12 cellular contexts compared by ENCODE assay signal in genomic region chr2:131516621-131517020, GRCh38. TPM values are rescaled to one million over a fixed set of nuclear protein-coding genes. Genes with fewer than 3 reads are reported as not detected.
DNase-seq lines count a peak whose midpoint lies in the region; ATAC-seq, FAIRE-seq and TF ChIP-seq lines count a peak whose summit lies in the region.
"Not testable (repeated sequence)": the region's sequence is repeated elsewhere in the genome, so short reads cannot be mapped to it uniquely, and the experiment has no call there.
"Had no signal": no experiment of that assay in that cellular context is flagged by ENCODE, and none has a peak within 500 bp of the region (broad histone marks: within the 10 kb centered on the region; RNA-seq: fewer than 3 reads in every experiment).

No MANE protein-coding gene starts in this region.

- H3K4me1 Mint-ChIP-seq in CD14-positive monocyte; MCF 10A (ENCODE audit: insufficient read depth, unreplicated experiment); glutamatergic neuron (ENCODE audit: low read depth, unreplicated experiment): not testable (repeated sequence)

- H3K79me2 ChIP-seq in GM23248 (ENCODE audit: insufficient read depth); HepG2 (ENCODE audit: insufficient read depth, low read length): not testable (repeated sequence)

- not testable (repeated sequence) for H3K4me3 ChIP-seq in GM23248; RWPE2 (ENCODE audit: severe bottlenecking); HepG2 (replicated peaks in 1 of 3; ENCODE audit: insufficient read depth in 1 of 3, low read depth in 2 of 3, low read length in 3 of 3); sigmoid colon

- not testable (repeated sequence) for H3K4me1 ChIP-seq in GM23248 (ENCODE audit: insufficient read depth); RWPE2 (ENCODE audit: insufficient read depth, poor library complexity, severe bottlenecking); HepG2 (ENCODE audit: insufficient read depth, low read length); sigmoid colon

- not testable (repeated sequence) for H4K20me1 ChIP-seq in GM23248 (ENCODE audit: insufficient read depth); HepG2 (ENCODE audit: insufficient read depth, low read length)

- not testable (repeated sequence) for BruUV-seq in MCF 10A (replicated peaks; lab: Mats Ljungman, UMichigan); HepG2 (replicated peaks; lab: Mats Ljungman, UMichigan)

- in situ Hi-C loops in GM23248 (cut with MboI); HepG2 (cut with HindIII; ENCODE audit: extremely low pct_ligation_motif_present, low pct_unique_long_range_greater_than_20kb): not testable (repeated sequence)

- not testable (repeated sequence) for H3K9me3 ChIP-seq in GM23248 (ENCODE audit: low read depth); RWPE2 (ENCODE audit: severe bottlenecking); HepG2 (ENCODE audit: low read length); sigmoid colon

- TF ChIP-seq POLR2A in HepG2 (IDR thresholded peaks at IDR 0.05; ENCODE audit: insufficient read depth in 1 of 2, low read depth in 2 of 2, low read length in 2 of 2); sigmoid colon (IDR thresholded peaks at IDR 0.05): not testable (repeated sequence)

- H3K4me2 ChIP-seq in GM23248 (ENCODE audit: unreplicated experiment); HepG2 (ENCODE audit: low read depth, low read length): not testable (repeated sequence)

- not testable (repeated sequence) for H3K27ac Mint-ChIP-seq in CD14-positive monocyte; glutamatergic neuron (ENCODE audit: unreplicated experiment)
- peak overlapping the region; percentile 51 for H3K27ac Mint-ChIP-seq in MCF 10A (ENCODE audit: low read depth, unreplicated experiment)

- not testable (repeated sequence) for TF ChIP-seq EP300 in HepG2 (IDR thresholded peaks at IDR 0.05; ENCODE audit: low read depth in 2 of 2, low read length in 2 of 2); HepG2 (CRISPR knock-in tag; IDR thresholded peaks at IDR 0.05; ENCODE audit: borderline replicate concordance); sigmoid colon (IDR thresholded peaks at IDR 0.05)

- intact Hi-C loops in CD14-positive monocyte (cut with micrococcal nuclease); MCF 10A (cut with micrococcal nuclease); sigmoid colon (cut with DNase I): not testable (repeated sequence)
- intact Hi-C loops in HepG2 (cut with micrococcal nuclease; ENCODE audit: unreplicated experiment), result loop anchor here (1.0 kb wide), 1 partner anchor 103 kb away; no protein-coding TSS in a partner anchor

- DNase-seq in CD14-positive monocyte (ENCODE audit: low spot score) (peak; percentile 27), GM23248 (peak; percentile 29), NAMALWA (ENCODE audit: low spot score) (peak; percentile 34), glutamatergic neuron (peak; percentile 40), HepG2 (ENCODE audit: low spot score) (peak; percentile 33), sigmoid colon (peak; percentile 67)
- not testable (repeated sequence) for DNase-seq in RWPE2 (ENCODE audit: low spot score); MCF 10A (ENCODE audit: unreplicated experiment)

- H3K9me2 ChIP-seq in GM23248 (ENCODE audit: insufficient read depth), result not testable (repeated sequence)

- not testable (repeated sequence) for H3K27me3 ChIP-seq in GM23248 (replicated peaks; ENCODE audit: insufficient read depth); RWPE2 (ENCODE audit: insufficient read depth, poor library complexity, severe bottlenecking); HepG2 (ENCODE audit: control insufficient read depth in 1 of 2, insufficient read depth in 2 of 2, low read length in 2 of 2); sigmoid colon

- not testable (repeated sequence) for H3K4me3 Mint-ChIP-seq in CD14-positive monocyte; MCF 10A (ENCODE audit: unreplicated experiment); glutamatergic neuron (ENCODE audit: unreplicated experiment)

- H2AFZ ChIP-seq in GM23248; HepG2 (ENCODE audit: low read length): not testable (repeated sequence)

- CTCF ChIA-PET in MCF 10A (lab: Yijun Ruan, JAX); HepG2 (lab: Yijun Ruan, JAX; ENCODE audit: low intra/inter-chr PET ratio, low total read pairs): not testable (repeated sequence)

- POLR2A ChIA-PET in MCF 10A (lab: Yijun Ruan, JAX), result interaction anchor here (0.7 kb wide), 1 partner anchor 24 kb away, joined by 3 read pairs; no protein-coding TSS in a partner anchor
- POLR2A ChIA-PET in HepG2 (lab: Yijun Ruan, JAX), result not testable (repeated sequence)

- H3K27ac ChIP-seq in GM23248; RWPE2 (ENCODE audit: poor library complexity, severe bottlenecking); HepG2 (ENCODE audit: extremely low read length, insufficient read depth, low read length); sigmoid colon: not testable (repeated sequence)

- H3K36me3 ChIP-seq in GM23248 (ENCODE audit: low read depth); RWPE2 (ENCODE audit: low read depth): not testable (repeated sequence)
- peaks cover 22 to 28% of the 10 kb centered on the region in 2 experiments; a peak in 4 of 5 replicates for H3K36me3 ChIP-seq in HepG2 (replicated peaks in 1 of 2; ENCODE audit: control insufficient read depth in 1 of 2, insufficient read depth in 2 of 2, low read length in 2 of 2)
- peaks cover 0 to 55% (median 15%) of the 10 kb centered on the region in 4 donors for H3K36me3 ChIP-seq in sigmoid colon

- WGBS in GM23248 (ENCODE audit: low coverage in 1 of 2, low lambda C conversion rate in 2 of 2, missing lambda C conversion rate in 2 of 2), 2 experiments, result 70 to 83% methylated on average over 3 to 11 of the region's 11 CpGs
- WGBS in HepG2 (ENCODE audit: low lambda C conversion rate), result 80% methylated on average over 9 of the region's 11 CpGs
- WGBS in sigmoid colon, 2 donors, result 80 to 82% methylated on average over 11 of the region's 11 CpGs

- H3K36me3 Mint-ChIP-seq in CD14-positive monocyte, result peaks cover 43 to 82% of the 10 kb centered on the region in 2 donors
- H3K36me3 Mint-ChIP-seq in MCF 10A (ENCODE audit: insufficient read depth, unreplicated experiment), result peaks cover 23% of the 10 kb centered on the region
- not testable (repeated sequence) for H3K36me3 Mint-ChIP-seq in glutamatergic neuron (ENCODE audit: unreplicated experiment)

- H3K9me3 Mint-ChIP-seq in CD14-positive monocyte; MCF 10A (ENCODE audit: unreplicated experiment); glutamatergic neuron (ENCODE audit: unreplicated experiment): not testable (repeated sequence)

- TF ChIP-seq RAD21 in HepG2 (CRISPR knock-in tag; IDR thresholded peaks at IDR 0.05), result not testable (repeated sequence)

- not testable (repeated sequence) for ATAC-seq in RWPE2 (ENCODE audit: low read depth)
- peak; percentile 58 for ATAC-seq in HepG2

- H3F3A ChIP-seq in GM23248 (ENCODE audit: insufficient read depth), result not testable (repeated sequence)

- not testable (repeated sequence) for TF ChIP-seq CTCF in CD14-positive monocyte (IDR thresholded peaks at IDR 0.05); MCF 10A (IDR thresholded peaks at IDR 0.05; ENCODE audit: unreplicated experiment); glutamatergic neuron (IDR thresholded peaks at IDR 0.05; ENCODE audit: partially characterized antibody, unreplicated experiment); sigmoid colon (IDR thresholded peaks at IDR 0.05)
- TF ChIP-seq CTCF in RWPE2 (IDR thresholded peaks at IDR 0.05; ENCODE audit: poor library complexity, severe bottlenecking) (peak; percentile 11), HepG2 (CRISPR knock-in tag; IDR thresholded peaks at IDR 0.05) (peak; percentile 45)

- peak; percentile 59 for FAIRE-seq in HepG2 (lab: Jason Lieb, UNC)

- not testable (repeated sequence) for H3K27me3 Mint-ChIP-seq in CD14-positive monocyte (ENCODE audit: low read depth in 3 of 3); MCF 10A (ENCODE audit: insufficient read depth, unreplicated experiment); glutamatergic neuron (ENCODE audit: unreplicated experiment)

- H3K9ac ChIP-seq in GM23248; HepG2 (ENCODE audit: insufficient read depth, low read depth, low read length): not testable (repeated sequence)

RNA-seq across cellular contexts. Expression of gene CCDC74A, which starts 11.1 kb away (rescaled TPM):
- polyA plus RNA-seq in CD14-positive monocyte (not detected), GM23248 (2016; fragmentation: Nextera tagmentation; extraction: Ambion mirVana) (10.8 and 11.3 TPM in 2 replicates), HepG2 (2011; rRNA removed) (0.17 and 0.18 TPM in 2 replicates), sigmoid colon (1 to 10 TPM; 1.2 to 4.8 (median 3.0) TPM)
- total RNA-seq in GM23248 (2014; rRNA removed; shearing (Covaris generic)), result 11.5 and 15.0 TPM in 2 replicates
- total RNA-seq in MCF 10A (2022) (0.32 and 1.1 TPM in 2 replicates), glutamatergic neuron (ENCODE audit: unreplicated experiment) (0.54 TPM), HepG2 (2016; rRNA removed; fragmentation: Illumina TruSeq; extraction: Trizol) (0.15 TPM in 1 of 2 replicates, not detected in the other), sigmoid colon (10 to 100 TPM in 2 of 4 donors, 1 to 10 TPM in 2; 8.2 to 24.4 (median 14.9) TPM)
- 0.35 and 0.40 TPM in 2 replicates for total RNA-seq in HepG2 (2016; cell fraction: cytosol; rRNA removed; fragmentation: Illumina TruSeq; extraction: Trizol; ENCODE audit: low read depth)
- total RNA-seq in HepG2 (2016; cell fraction: insoluble cytoplasmic fraction; rRNA removed; fragmentation: Illumina TruSeq; extraction: Trizol), result 0.15 TPM in 1 of 2 replicates, not detected in the other
- total RNA-seq in HepG2 (2016; cell fraction: membrane; rRNA removed; fragmentation: Illumina TruSeq; extraction: Trizol), result 0.28 and 0.46 TPM in 2 replicates
- total RNA-seq in HepG2 (2016; cell fraction: nucleus; rRNA removed; fragmentation: Illumina TruSeq; extraction: Trizol), result not detected in 2 replicates
- 0.04 TPM in 1 of 2 replicates, not detected in the other for polyA plus RNA-seq in HepG2 (2011; cell fraction: cytosol; rRNA removed)
- 0.57 and 0.92 TPM in 2 replicates for polyA plus RNA-seq in HepG2 (2011; cell fraction: nucleus; rRNA removed)
- polyA plus RNA-seq in HepG2 (2012), result not detected in 2 replicates
- polyA plus RNA-seq in HepG2 (2016; cell fraction: cytosol; fragmentation: Illumina TruSeq; extraction: Trizol; ENCODE audit: low read depth), result 0.22 and 0.25 TPM in 2 replicates
- not detected in 2 replicates for polyA plus RNA-seq in HepG2 (2016; cell fraction: insoluble cytoplasmic fraction; fragmentation: Illumina TruSeq; extraction: Trizol; ENCODE audit: low read depth)
- polyA plus RNA-seq in HepG2 (2016; cell fraction: membrane; fragmentation: Illumina TruSeq; extraction: Trizol; ENCODE audit: low read depth), result 0.19 and 0.52 TPM in 2 replicates
- polyA plus RNA-seq in HepG2 (2016; cell fraction: nucleus; fragmentation: Illumina TruSeq; extraction: Trizol; ENCODE audit: insufficient read depth, low read depth), result 0.51 TPM in 1 of 2 replicates, not detected in the other
- polyA minus RNA-seq in HepG2 (2011; rRNA and poly(A)+ RNA removed; ENCODE audit: low replicate concordance), result 0.14 and 0.47 TPM in 2 replicates
- not detected in 2 replicates for polyA minus RNA-seq in HepG2 (2011; cell fraction: cytosol; rRNA and poly(A)+ RNA removed)
- 0.62 TPM in 1 of 2 replicates, not detected in the other for polyA minus RNA-seq in HepG2 (2011; cell fraction: nucleus; rRNA and poly(A)+ RNA removed)

RNA-seq across cellular contexts. Expression of gene MZT2A, which starts 24.4 kb away (rescaled TPM):
- polyA plus RNA-seq in CD14-positive monocyte (10 to 100 TPM; 13.6 to 26.0 TPM), GM23248 (2016; fragmentation: Nextera tagmentation; extraction: Ambion mirVana) (88.8 and 89.8 TPM in 2 replicates), HepG2 (2011; rRNA removed) (205 and 221 TPM in 2 replicates), sigmoid colon (100 to 1,000 TPM in 1 of 3 donors, 10 to 100 TPM in 2; 69.7 to 166 (median 79.3) TPM)
- total RNA-seq in GM23248 (2014; rRNA removed; shearing (Covaris generic)), result 41.4 and 65.0 TPM in 2 replicates
- total RNA-seq in MCF 10A (2022) (147 and 148 TPM in 2 replicates), glutamatergic neuron (ENCODE audit: unreplicated experiment) (100 TPM), HepG2 (2016; rRNA removed; fragmentation: Illumina TruSeq; extraction: Trizol) (291 and 349 TPM in 2 replicates), sigmoid colon (10 to 100 TPM; 72.1 to 93.3 (median 83.2) TPM)
- 428 and 487 TPM in 2 replicates for total RNA-seq in HepG2 (2016; cell fraction: cytosol; rRNA removed; fragmentation: Illumina TruSeq; extraction: Trizol; ENCODE audit: low read depth)
- 289 and 347 TPM in 2 replicates for total RNA-seq in HepG2 (2016; cell fraction: insoluble cytoplasmic fraction; rRNA removed; fragmentation: Illumina TruSeq; extraction: Trizol)
- total RNA-seq in HepG2 (2016; cell fraction: membrane; rRNA removed; fragmentation: Illumina TruSeq; extraction: Trizol), result 466 and 543 TPM in 2 replicates
- 119 and 151 TPM in 2 replicates for total RNA-seq in HepG2 (2016; cell fraction: nucleus; rRNA removed; fragmentation: Illumina TruSeq; extraction: Trizol)
- 115 and 305 TPM in 2 replicates for polyA plus RNA-seq in HepG2 (2011; cell fraction: cytosol; rRNA removed)
- 112 and 128 TPM in 2 replicates for polyA plus RNA-seq in HepG2 (2011; cell fraction: nucleus; rRNA removed)
- 143 and 187 TPM in 2 replicates for polyA plus RNA-seq in HepG2 (2012)
- 374 and 433 TPM in 2 replicates for polyA plus RNA-seq in HepG2 (2016; cell fraction: cytosol; fragmentation: Illumina TruSeq; extraction: Trizol; ENCODE audit: low read depth)
- 239 and 240 TPM in 2 replicates for polyA plus RNA-seq in HepG2 (2016; cell fraction: insoluble cytoplasmic fraction; fragmentation: Illumina TruSeq; extraction: Trizol; ENCODE audit: low read depth)
- polyA plus RNA-seq in HepG2 (2016; cell fraction: membrane; fragmentation: Illumina TruSeq; extraction: Trizol; ENCODE audit: low read depth), result 346 and 362 TPM in 2 replicates
- 193 and 199 TPM in 2 replicates for polyA plus RNA-seq in HepG2 (2016; cell fraction: nucleus; fragmentation: Illumina TruSeq; extraction: Trizol; ENCODE audit: insufficient read depth, low read depth)
- polyA minus RNA-seq in HepG2 (2011; rRNA and poly(A)+ RNA removed; ENCODE audit: low replicate concordance), result 27.1 and 58.6 TPM in 2 replicates
- polyA minus RNA-seq in HepG2 (2011; cell fraction: cytosol; rRNA and poly(A)+ RNA removed), result 43.0 and 50.7 TPM in 2 replicates
- 27.1 and 31.8 TPM in 2 replicates for polyA minus RNA-seq in HepG2 (2011; cell fraction: nucleus; rRNA and poly(A)+ RNA removed)

RNA-seq across cellular contexts. Expression of gene TUBA3D, which starts 40.7 kb away (rescaled TPM):
- polyA plus RNA-seq in CD14-positive monocyte, result not detected
- not detected in 2 replicates for total RNA-seq in GM23248 (2014; rRNA removed; shearing (Covaris generic))
- polyA plus RNA-seq in GM23248 (2016; fragmentation: Nextera tagmentation; extraction: Ambion mirVana), result not detected in 2 replicates
- not detected in 2 replicates for total RNA-seq in MCF 10A (2022)
- not detected for total RNA-seq in glutamatergic neuron (ENCODE audit: unreplicated experiment)
- not detected in 2 replicates for total RNA-seq in HepG2 (2016; rRNA removed; fragmentation: Illumina TruSeq; extraction: Trizol)
- not detected in 2 replicates for total RNA-seq in HepG2 (2016; cell fraction: cytosol; rRNA removed; fragmentation: Illumina TruSeq; extraction: Trizol; ENCODE audit: low read depth)
- total RNA-seq in HepG2 (2016; cell fraction: insoluble cytoplasmic fraction; rRNA removed; fragmentation: Illumina TruSeq; extraction: Trizol), result not detected in 2 replicates
- total RNA-seq in HepG2 (2016; cell fraction: membrane; rRNA removed; fragmentation: Illumina TruSeq; extraction: Trizol), result not detected in 2 replicates
- total RNA-seq in HepG2 (2016; cell fraction: nucleus; rRNA removed; fragmentation: Illumina TruSeq; extraction: Trizol), result not detected in 2 replicates
- polyA plus RNA-seq in HepG2 (2011; rRNA removed), result not detected in 2 replicates
- polyA plus RNA-seq in HepG2 (2011; cell fraction: cytosol; rRNA removed), result not detected in 2 replicates
- not detected in 2 replicates for polyA plus RNA-seq in HepG2 (2011; cell fraction: nucleus; rRNA removed)
- 0.15 and 0.28 TPM in 2 replicates for polyA plus RNA-seq in HepG2 (2012)
- not detected in 2 replicates for polyA plus RNA-seq in HepG2 (2016; cell fraction: cytosol; fragmentation: Illumina TruSeq; extraction: Trizol; ENCODE audit: low read depth)
- not detected in 2 replicates for polyA plus RNA-seq in HepG2 (2016; cell fraction: insoluble cytoplasmic fraction; fragmentation: Illumina TruSeq; extraction: Trizol; ENCODE audit: low read depth)
- not detected in 2 replicates for polyA plus RNA-seq in HepG2 (2016; cell fraction: membrane; fragmentation: Illumina TruSeq; extraction: Trizol; ENCODE audit: low read depth)
- not detected in 2 replicates for polyA plus RNA-seq in HepG2 (2016; cell fraction: nucleus; fragmentation: Illumina TruSeq; extraction: Trizol; ENCODE audit: insufficient read depth, low read depth)
- polyA minus RNA-seq in HepG2 (2011; rRNA and poly(A)+ RNA removed; ENCODE audit: low replicate concordance), result 0.09 TPM in 1 of 2 replicates, not detected in the other
- polyA minus RNA-seq in HepG2 (2011; cell fraction: cytosol; rRNA and poly(A)+ RNA removed), result not detected in 2 replicates
- not detected in 2 replicates for polyA minus RNA-seq in HepG2 (2011; cell fraction: nucleus; rRNA and poly(A)+ RNA removed)
- total RNA-seq in sigmoid colon, result not detected
- under 1 TPM in 2 of 3 donors, not detected in 1; 0.54 to 0.60 TPM for polyA plus RNA-seq in sigmoid colon
- total RNA-seq: activated CD4-positive, alpha-beta T cell treated with anti-CD3 and anti-CD28 coated beads, Interleukin-2, amount 10 ng/mL, durations not matched to agents 24 days and 14 days; activated naive CD8-positive, alpha-beta T cell treated with anti-CD3 and anti-CD28 coated beads for 36 hours; esophagus squamous epithelium; transverse colon had no signal
